ENCODE assay signal across 8 cellular contexts in genomic region chr17:17041571-17042380, GRCh38. TPM values are rescaled to one million over a fixed set of nuclear protein-coding genes. Genes with fewer than 3 reads are reported as not detected.
DNase-seq lines count a peak whose midpoint lies in the region; ATAC-seq and TF ChIP-seq lines count a peak whose summit lies in the region.

No MANE protein-coding gene starts in this region.

- peak overlapping the region; percentile 25 for H3K27ac Mint-ChIP-seq in activated naive CD8-positive, alpha-beta T cell
- peak overlapping the region; percentile 71 for H3K27ac Mint-ChIP-seq in osteocyte (ENCODE audit: unreplicated experiment)

- peak overlapping the region; percentile 74 for H3K4me3 Mint-ChIP-seq in activated naive CD8-positive, alpha-beta T cell
- peak overlapping the region; percentile 73 for H3K4me3 Mint-ChIP-seq in osteocyte (ENCODE audit: unreplicated experiment)

- no peaks in the 10 kb centered on the region for H3K27me3 Mint-ChIP-seq in activated naive CD8-positive, alpha-beta T cell
- H3K27me3 Mint-ChIP-seq in osteocyte (ENCODE audit: unreplicated experiment) = no peaks in the 10 kb centered on the region

- peak; percentile 95 for ATAC-seq in HG02642 (IDR thresholded peaks at IDR 0.05; ENCODE audit: poor library complexity, unreplicated experiment)
- ATAC-seq in SK-N-SH treated with all-trans-retinoic acid at 6 μM for 48 hours = peak; percentile 93
- ATAC-seq in Right ventricle myocardium inferior = peak; percentile 97
- peak; percentile 77 for ATAC-seq in thoracic aorta (ENCODE audit: insufficient number of reproducible peaks, low FRiP score, low read depth)

- peak; percentile 99 for DNase-seq in GM10248 (ENCODE audit: extremely low spot score)
- peak; percentile 83 for DNase-seq in NCI-H1092 treated with DMSO at 0.1 percent for 48 hours (lab: John Stamatoyannopoulos, UW)
- peak; percentile 100 for DNase-seq in Right ventricle myocardium inferior (ENCODE audit: missing footprints)
- peak; percentile 98 for DNase-seq in osteocyte (ENCODE audit: extremely low spot score, unreplicated experiment)
- DNase-seq in thoracic aorta (ENCODE audit: low spot score) = peak; percentile 95

- POLR2A ChIA-PET in GM10248 (lab: Yijun Ruan, JAX) = no interaction called here

- peaks cover 45% of the 10 kb centered on the region for H3K4me1 Mint-ChIP-seq in activated naive CD8-positive, alpha-beta T cell (ENCODE audit: low read depth)
- peaks cover 50% of the 10 kb centered on the region for H3K4me1 Mint-ChIP-seq in osteocyte (ENCODE audit: unreplicated experiment)

- intact Hi-C loops in Right ventricle myocardium inferior (cut with DNase I) = loop anchor here (2.0 to 5.0 kb wide), 2 partner anchors 33 to 81 kb away; no protein-coding TSS in a partner anchor

- TF ChIP-seq CTCF in GM10248 (IDR thresholded peaks at IDR 0.05; ENCODE audit: control extremely low read depth, extremely low read depth, low read depth, missing control alignments) = no peak
- no peak for TF ChIP-seq CTCF in osteocyte (IDR thresholded peaks at IDR 0.05)
- TF ChIP-seq CTCF in thoracic aorta (IDR thresholded peaks at IDR 0.05) = no peak

- H3K36me3 Mint-ChIP-seq in activated naive CD8-positive, alpha-beta T cell = peaks cover 3% of the 10 kb centered on the region
- H3K36me3 Mint-ChIP-seq in osteocyte (ENCODE audit: unreplicated experiment) = no peaks in the 10 kb centered on the region

- H3K9me3 Mint-ChIP-seq in activated naive CD8-positive, alpha-beta T cell (ENCODE audit: low read depth) = no peaks in the 10 kb centered on the region
- no peaks in the 10 kb centered on the region for H3K9me3 Mint-ChIP-seq in osteocyte (ENCODE audit: unreplicated experiment)

- H3K9me3 ChIP-seq in thoracic aorta = no peaks in the 10 kb centered on the region

- CTCF ChIA-PET in GM10248 (lab: Yijun Ruan, JAX) = interaction anchor here (0.6 to 2.0 kb wide), 4 partner anchors 9 to 50 kb away, joined by 3 to 7 read pairs (median 3); no protein-coding TSS in a partner anchor

- no peaks in the 10 kb centered on the region for H3K27me3 ChIP-seq in thoracic aorta (replicated peaks; ENCODE audit: insufficient read depth)

- H3K4me3 ChIP-seq in thoracic aorta = peak overlapping the region; percentile 72

- H3K4me1 ChIP-seq in thoracic aorta (ENCODE audit: control insufficient read depth in 1 of 2, low read depth in 2 of 2) = peaks cover 38 to 55% of the 10 kb centered on the region in 2 donors

- H3K36me3 ChIP-seq in thoracic aorta = no peaks in the 10 kb centered on the region

- peak overlapping the region in 1 of 2 donors; percentile 71 for H3K27ac ChIP-seq in thoracic aorta

TF ChIP-seq in SK-N-SH treated with all-trans-retinoic acid at 6 μM for 48 hours, 23 proteins besides CTCF, POLR2A, EP300 and RAD21:
- TF ChIP-seq CREB5 (CRISPR knock-in tag; IDR thresholded peaks at IDR 0.05; ENCODE audit: low read depth) (0 out of 2 replicates have a peak, but pooled peaks have one; percentile 13), ZNF70 (CRISPR knock-in tag; IDR thresholded peaks at IDR 0.05) (peak; percentile 95), ZFP3 (CRISPR knock-in tag; IDR thresholded peaks at IDR 0.05) (no peak)

RNA-seq across cellular contexts. Expression of gene MPRIP, which starts 0.5 kb away (rescaled TPM):
- total RNA-seq in Right ventricle myocardium inferior (312 TPM), osteocyte (206 and 209 TPM in 2 replicates), thoracic aorta (100 to 1,000 TPM; 235 to 252 TPM)
